In the genomic region with DNA sequence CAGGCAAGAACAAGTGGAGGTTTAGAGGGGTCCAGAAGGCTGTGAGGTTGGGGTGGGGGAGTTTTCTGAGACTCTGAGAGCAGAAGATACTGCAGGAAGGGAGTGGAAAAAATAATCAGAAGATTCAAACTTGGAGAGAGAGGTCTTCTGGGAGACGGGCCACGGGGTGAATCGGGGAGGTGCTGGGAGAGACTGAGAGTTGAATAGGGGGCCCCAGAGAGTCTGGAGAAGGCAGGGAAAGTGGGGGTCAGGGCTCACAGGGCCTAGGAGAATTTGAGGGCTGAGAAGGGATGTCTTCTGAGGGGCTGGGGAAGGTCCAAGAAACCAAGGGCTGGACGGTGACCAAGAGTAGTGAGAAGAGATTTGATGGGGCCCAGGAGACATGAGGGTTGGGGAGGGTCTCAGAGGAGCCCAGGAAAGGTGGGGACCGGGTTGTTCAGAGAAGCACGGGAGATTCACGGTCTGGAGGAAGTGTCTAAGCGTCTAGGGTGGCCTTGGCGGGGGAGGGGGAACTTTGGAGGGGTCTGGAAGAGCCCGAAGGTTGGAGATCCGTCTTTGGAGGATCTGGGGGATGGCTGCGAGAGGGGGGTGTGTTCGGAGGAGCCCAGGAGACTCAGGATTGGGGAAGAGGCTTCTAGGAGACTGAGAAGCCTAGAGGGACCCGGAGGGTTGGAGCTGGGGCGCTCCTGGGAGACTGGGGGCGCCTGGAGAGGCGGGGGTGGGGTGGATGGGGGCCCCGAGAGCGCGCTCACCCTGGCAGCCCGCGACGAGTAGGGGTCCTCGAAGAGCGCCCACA, we compare ENCODE assay signal across 1 cellular context.
A peak's percentile ranks its signal among the peaks of the same experiment; 100 is the strongest.
TF ChIP-seq lines count a peak whose summit lies in the region.

No MANE protein-coding gene starts in this region.

TF ChIP-seq in endothelial cell of umbilical vein, 7 proteins besides CTCF, POLR2A, EP300 and RAD21:
- TF ChIP-seq GATA2 (IDR thresholded peaks at IDR 0.05; ENCODE audit: insufficient read depth, insufficient read length, low read depth, low read length) (no peak), EZH2 (IDR thresholded peaks at IDR 0.05; ENCODE audit: borderline replicate concordance, low read depth, low read length, severe bottlenecking) (peak; percentile 23)
TF ChIP-seq in endothelial cell of umbilical vein: peak in this region for 1.
